10 cellular contexts compared by ENCODE assay signal in the genomic region with DNA sequence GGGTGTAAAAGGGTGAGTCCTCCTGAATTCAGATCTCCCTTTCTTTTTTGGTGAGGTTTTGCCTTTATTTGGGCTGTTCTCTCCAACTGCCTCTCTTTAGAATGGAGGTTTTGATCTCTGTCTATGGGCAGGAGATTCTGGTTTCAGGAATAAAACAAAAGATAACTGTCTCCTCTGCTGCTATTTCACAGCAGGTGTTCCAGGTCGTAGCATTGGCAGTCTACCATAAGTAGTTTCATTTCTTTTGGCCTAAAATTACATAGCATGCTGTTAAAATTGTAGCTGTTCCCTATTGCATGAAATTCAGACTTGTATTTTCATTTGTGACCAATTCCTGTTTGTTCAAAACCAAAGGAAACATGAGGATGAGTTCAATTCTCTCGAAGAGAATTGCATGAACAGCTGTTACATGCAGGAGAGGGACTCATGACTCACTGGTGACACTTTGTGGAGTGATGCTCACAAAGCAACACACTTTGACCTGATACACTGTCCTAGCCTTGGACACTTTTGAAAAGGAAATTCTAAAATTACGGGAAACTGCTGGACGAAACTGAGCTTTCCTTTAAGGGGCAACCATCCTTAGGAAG.
DNase-seq lines count a peak whose midpoint lies in the region; ATAC-seq and TF ChIP-seq lines count a peak whose summit lies in the region.
"Had no signal": no experiment of that assay in that cellular context is flagged by ENCODE, and none has a peak within 500 bp of the region (broad histone marks: within the 10 kb centered on the region; RNA-seq: fewer than 3 reads in every experiment).

No MANE protein-coding gene starts in this region.

- no peaks in the 10 kb centered on the region for H3K9me3 Mint-ChIP-seq in activated naive CD4-positive, alpha-beta T cell treated with anti-CD3 and anti-CD28 coated beads, Interleukin-2, amount 10 ng/mL, durations not matched to agents 7 days and 5 days
- peaks cover 5% of the 10 kb centered on the region for H3K9me3 Mint-ChIP-seq in nephron progenitor cell
- H3K9me3 Mint-ChIP-seq in natural killer cell treated with Interleukin-12 subunit alpha and Interleukin-12 subunit beta and Interleukin-15 and Interleukin-18, amount 100 ng/mL, for 72 hours = no peaks in the 10 kb centered on the region

- intact Hi-C loops in mucosa of descending colon (cut with DNase I, micrococcal nuclease) = no loop called here

- peaks cover 16% of the 10 kb centered on the region for H3K27me3 Mint-ChIP-seq in activated naive CD4-positive, alpha-beta T cell treated with anti-CD3 and anti-CD28 coated beads, Interleukin-2, amount 10 ng/mL, durations not matched to agents 7 days and 5 days
- H3K27me3 Mint-ChIP-seq in nephron progenitor cell (ENCODE audit: low read depth, poor library complexity) = no peaks in the 10 kb centered on the region
- H3K27me3 Mint-ChIP-seq in natural killer cell treated with Interleukin-12 subunit alpha and Interleukin-12 subunit beta and Interleukin-15 and Interleukin-18, amount 100 ng/mL, for 72 hours = peaks cover 15 to 16% of the 10 kb centered on the region in 2 donors

- H3K36me3 Mint-ChIP-seq in activated naive CD4-positive, alpha-beta T cell treated with anti-CD3 and anti-CD28 coated beads, Interleukin-2, amount 10 ng/mL, durations not matched to agents 7 days and 5 days = peaks cover 1% of the 10 kb centered on the region
- H3K36me3 Mint-ChIP-seq in nephron progenitor cell (ENCODE audit: low read depth) = no peaks in the 10 kb centered on the region
- H3K36me3 Mint-ChIP-seq in natural killer cell treated with Interleukin-12 subunit alpha and Interleukin-12 subunit beta and Interleukin-15 and Interleukin-18, amount 100 ng/mL, for 72 hours = no peaks in the 10 kb centered on the region

- no peak overlapping the region for H3K27ac Mint-ChIP-seq in activated naive CD4-positive, alpha-beta T cell treated with anti-CD3 and anti-CD28 coated beads, Interleukin-2, amount 10 ng/mL, durations not matched to agents 7 days and 5 days
- no peak overlapping the region for H3K27ac Mint-ChIP-seq in nephron progenitor cell
- H3K27ac Mint-ChIP-seq in natural killer cell treated with Interleukin-12 subunit alpha and Interleukin-12 subunit beta and Interleukin-15 and Interleukin-18, amount 100 ng/mL, for 72 hours = no peak overlapping the region

- H3K4me1 Mint-ChIP-seq in activated naive CD4-positive, alpha-beta T cell treated with anti-CD3 and anti-CD28 coated beads, Interleukin-2, amount 10 ng/mL, durations not matched to agents 7 days and 5 days = peaks cover 41% of the 10 kb centered on the region
- H3K4me1 Mint-ChIP-seq in nephron progenitor cell = no peaks in the 10 kb centered on the region
- no peaks in the 10 kb centered on the region for H3K4me1 Mint-ChIP-seq in natural killer cell treated with Interleukin-12 subunit alpha and Interleukin-12 subunit beta and Interleukin-15 and Interleukin-18, amount 100 ng/mL, for 72 hours (ENCODE audit: low read depth in 2 of 2)

- in situ Hi-C loops in KBM-7 (cut with MboI; ENCODE audit: low pct_unique_long_range_greater_than_20kb, low sequenced_read_pairs) = no loop called here

- H3K4me3 Mint-ChIP-seq in activated naive CD4-positive, alpha-beta T cell treated with anti-CD3 and anti-CD28 coated beads, Interleukin-2, amount 10 ng/mL, durations not matched to agents 7 days and 5 days = no peak overlapping the region
- H3K4me3 Mint-ChIP-seq in nephron progenitor cell = no peak overlapping the region
- H3K4me3 Mint-ChIP-seq in natural killer cell treated with Interleukin-12 subunit alpha and Interleukin-12 subunit beta and Interleukin-15 and Interleukin-18, amount 100 ng/mL, for 72 hours = no peak overlapping the region

- ATAC-seq in mucosa of descending colon (peak; percentile 76), HG02763 (IDR thresholded peaks at IDR 0.05; ENCODE audit: unreplicated experiment) (no peak)
- no peak for ATAC-seq in natural killer cell treated with Interleukin-12 subunit alpha and Interleukin-12 subunit beta and Interleukin-15 and Interleukin-18, amount 100 ng/mL, for 72 hours

- CTCF ChIA-PET in activated naive CD4-positive, alpha-beta T cell treated with anti-CD3 and anti-CD28 coated beads, Interleukin-2, amount 10 ng/mL, durations not matched to agents 7 days and 5 days (lab: Charles Lee) = interaction anchor here (0.7 to 5.5 kb wide), 37 partner anchors 11 to 268 kb away, joined by 3 to 41 read pairs (median 5); partner anchors contain the start of genes NSFL1C, SIRPB1 and SIRPD

- TF ChIP-seq CTCF in mucosa of descending colon (IDR thresholded peaks at IDR 0.05) (no peak), nephron progenitor cell (IDR thresholded peaks at IDR 0.05) (no peak)

- H3K4me1 ChIP-seq in mucosa of descending colon (ENCODE audit: low read depth) = peaks cover 7% of the 10 kb centered on the region

- DNase-seq in DMS53 (lab: John Stamatoyannopoulos, UW) (peak; percentile 22), DMS53 treated with DMSO at 0.1 percent for 48 hours (lab: John Stamatoyannopoulos, UW; ENCODE audit: unreplicated experiment) (no peak), KBM-7 (peak; percentile 4), mucosa of descending colon (no peak), nephron progenitor cell (no peak)
- peak; percentile 57 for DNase-seq in activated naive CD4-positive, alpha-beta T cell treated with anti-CD3 and anti-CD28 coated beads, Interleukin-2, amount 10 ng/mL, durations not matched to agents 7 days and 5 days
- DNase-seq in natural killer cell treated with Interleukin-12 subunit alpha and Interleukin-12 subunit beta and Interleukin-15 and Interleukin-18, amount 100 ng/mL, for 72 hours (ENCODE audit: low spot score) = no peak
- DNase-seq: esophagus squamous epithelium had no signal

- H3K36me3 ChIP-seq in mucosa of descending colon (ENCODE audit: low read depth) = no peaks in the 10 kb centered on the region
- H3K36me3 ChIP-seq: esophagus squamous epithelium had no signal

- peaks cover 2% of the 10 kb centered on the region for H3K9me3 ChIP-seq in mucosa of descending colon
- H3K9me3 ChIP-seq: esophagus squamous epithelium had no signal

- no peak overlapping the region for H3K4me3 ChIP-seq in mucosa of descending colon
- H3K4me3 ChIP-seq: esophagus squamous epithelium, skin epidermis had no signal

Comparison
In these comparisons a context has a peak if more than half of its experiments do, and no peak if none do; other contexts are left out.
1. DNase-seq: peak in DMS53 (single experiment), KBM-7 (single experiment) and activated naive CD4-positive, alpha-beta T cell treated with anti-CD3 and anti-CD28 coated beads, Interleukin-2, amount 10 ng/mL, durations not matched to agents 7 days and 5 days (single experiment); none in DMS53 treated with DMSO at 0.1 percent for 48 hours (single experiment), mucosa of descending colon (0 of 3), nephron progenitor cell (single experiment) and natural killer cell treated with Interleukin-12 subunit alpha and Interleukin-12 subunit beta and Interleukin-15 and Interleukin-18, amount 100 ng/mL, for 72 hours (single experiment).